13 cellular contexts compared by ENCODE assay signal in genomic region chr18:5107990-5108389, GRCh38.
DNase-seq lines count a peak whose midpoint lies in the region; ATAC-seq and TF ChIP-seq lines count a peak whose summit lies in the region.
"Had no signal": no experiment of that assay in that cellular context is flagged by ENCODE, and none has a peak within 500 bp of the region (broad histone marks: within the 10 kb centered on the region; RNA-seq: fewer than 3 reads in every experiment).

No MANE protein-coding gene starts in this region.

- no peak for DNase-seq in DND-41
- DNase-seq in MM.1S = peak; percentile 7
- no peak for DNase-seq in WTC11 (ENCODE audit: low spot score)
- DNase-seq in OCI-LY7 (ENCODE audit: low spot score) = no peak
- DNase-seq in uterus = no peak
- no peak for DNase-seq in T-cell
- DNase-seq: CD8-positive, alpha-beta T cell; DMS 273 treated with DMSO at 0.1 percent for 48 hours; HFFc6; NCI-H1417; NCI-H1930; NCI-H510A treated with DMSO at 0.1 percent for 48 hours had no signal

- no peaks in the 10 kb centered on the region for H3K9me3 ChIP-seq in DND-41 (ENCODE audit: insufficient read depth, low read length, severe bottlenecking)
- no peaks in the 10 kb centered on the region for H3K9me3 ChIP-seq in MM.1S (replicated peaks; ENCODE audit: insufficient read depth, low read length)
- no peaks in the 10 kb centered on the region for H3K9me3 ChIP-seq in liver (ENCODE audit: control insufficient read depth in 4 of 4, low read length in 3 of 4)
- no peaks in the 10 kb centered on the region for H3K9me3 ChIP-seq in OCI-LY7 (ENCODE audit: low read length)
- H3K9me3 ChIP-seq in uterus = no peaks in the 10 kb centered on the region

- ATAC-seq in DND-41 (ENCODE audit: insufficient read depth, low read depth) (peak; percentile 33; the same call in 1 of the 3 replicates), WTC11 (0 out of 2 replicates have a peak, but pooled peaks have one; percentile 35), T-cell (replicated peaks in 1 of 4) (no peak)
- ATAC-seq: CD8-positive, alpha-beta T cell had no signal

- H3K79me2 ChIP-seq in DND-41 (ENCODE audit: insufficient read depth, low read length) = no peaks in the 10 kb centered on the region
- no peaks in the 10 kb centered on the region for H3K79me2 ChIP-seq in MM.1S (ENCODE audit: low read length)
- no peaks in the 10 kb centered on the region for H3K79me2 ChIP-seq in OCI-LY7 (ENCODE audit: insufficient read depth, low read depth, low read length)

- H3K27me3 ChIP-seq in DND-41 (ENCODE audit: insufficient read depth, low read length, poor library complexity) (peaks cover 5% of the 10 kb centered on the region), MM.1S (replicated peaks; ENCODE audit: insufficient read depth, low read length) (no peaks in the 10 kb centered on the region), liver (ENCODE audit: control insufficient read depth in 4 of 4, insufficient read depth in 4 of 4, low read length in 3 of 4) (peaks cover 0 to 4% (median 0%) of the 10 kb centered on the region in 4 donors), uterus (no peaks in the 10 kb centered on the region)

- H3K9me2 ChIP-seq in MM.1S (replicated peaks; ENCODE audit: insufficient read depth, low read length) = no peaks in the 10 kb centered on the region
- no peaks in the 10 kb centered on the region for H3K9me2 ChIP-seq in OCI-LY7 (ENCODE audit: insufficient read depth, low read length)

- BruUV-seq in OCI-LY7 (replicated peaks; lab: Mats Ljungman, UMichigan) = no TSS peak

- H3K4me1 ChIP-seq in DND-41 (ENCODE audit: insufficient read depth, low read length) = no peaks in the 10 kb centered on the region
- no peaks in the 10 kb centered on the region for H3K4me1 ChIP-seq in MM.1S (ENCODE audit: low read length)
- H3K4me1 ChIP-seq in liver (ENCODE audit: control insufficient read depth in 4 of 4, insufficient read depth in 4 of 4, low read length in 3 of 4) = no peaks in the 10 kb centered on the region
- no peaks in the 10 kb centered on the region for H3K4me1 ChIP-seq in OCI-LY7 (ENCODE audit: insufficient read depth, low read length, poor library complexity, severe bottlenecking)
- no peaks in the 10 kb centered on the region for H3K4me1 ChIP-seq in uterus

- POLR2A ChIA-PET in WTC11 (lab: Charles Lee) (no interaction called here), OCI-LY7 (lab: Charles Lee) (no interaction called here), T-cell (lab: Charles Lee) (no interaction called here)

- 15% methylated on average over 2 of the region's 2 CpGs for WGBS in liver

- CTCF ChIA-PET in WTC11 (lab: Charles Lee) = no interaction called here
- CTCF ChIA-PET in OCI-LY7 (lab: Charles Lee; ENCODE audit: unreplicated experiment) = no interaction called here
- CTCF ChIA-PET in T-cell (lab: Charles Lee) = no interaction called here

- H3K27ac Mint-ChIP-seq in WTC11 (no peak overlapping the region), T-cell (no peak overlapping the region)
- H3K27ac Mint-ChIP-seq: CD8-positive, alpha-beta T cell; HFFc6 had no signal

- TF ChIP-seq CTCF in DND-41 (IDR thresholded peaks at IDR 0.05; ENCODE audit: borderline replicate concordance, extremely low read depth, low read length, poor library complexity, severe bottlenecking) (no peak), MM.1S (IDR thresholded peaks at IDR 0.05; ENCODE audit: low read length) (no peak), WTC11 (IDR thresholded peaks at IDR 0.05) (no peak), liver (IDR thresholded peaks at IDR 0.05; ENCODE audit: low read depth, low read length, missing input control) (no peak), OCI-LY7 (conservative IDR thresholded peaks at IDR 0.05; ENCODE audit: low read length) (no peak), uterus (IDR thresholded peaks at IDR 0.05) (no peak)

- H3K36me3 Mint-ChIP-seq in WTC11 = no peaks in the 10 kb centered on the region; the same call in 1 of the 2 replicates
- no peaks in the 10 kb centered on the region for H3K36me3 Mint-ChIP-seq in T-cell
- H3K36me3 Mint-ChIP-seq: CD8-positive, alpha-beta T cell had no signal

- H3K4me2 ChIP-seq in DND-41 (ENCODE audit: insufficient read depth, low read length) (no peak overlapping the region), MM.1S (ENCODE audit: low read depth, low read length) (no peak overlapping the region), OCI-LY7 (ENCODE audit: low read length) (no peak overlapping the region)

- H3K4me3 Mint-ChIP-seq in WTC11 (no peak overlapping the region), T-cell (no peak overlapping the region)
- H3K4me3 Mint-ChIP-seq: CD8-positive, alpha-beta T cell; HFFc6 had no signal

- H3K9ac ChIP-seq in DND-41 (ENCODE audit: low read depth, low read length) (no peak overlapping the region), MM.1S (ENCODE audit: low read length) (no peak overlapping the region), liver (ENCODE audit: low read depth in 1 of 2, low read length in 2 of 2) (no peak overlapping the region)

- no peak overlapping the region for H3K4me3 ChIP-seq in DND-41 (ENCODE audit: low read depth in 1 of 2, low read length in 2 of 2)
- no peak overlapping the region for H3K4me3 ChIP-seq in MM.1S (ENCODE audit: low read length)
- H3K4me3 ChIP-seq in liver (ENCODE audit: low read depth in 1 of 3, low read length in 3 of 3) = no peak overlapping the region
- H3K4me3 ChIP-seq in OCI-LY7 (ENCODE audit: low read depth, low read length, poor library complexity, severe bottlenecking) = no peak overlapping the region
- no peak overlapping the region for H3K4me3 ChIP-seq in uterus

- no peaks in the 10 kb centered on the region for H4K20me1 ChIP-seq in DND-41 (ENCODE audit: insufficient read depth, low read length)
- H4K20me1 ChIP-seq in MM.1S (ENCODE audit: insufficient read depth, low read length) = no peaks in the 10 kb centered on the region
- no peaks in the 10 kb centered on the region for H4K20me1 ChIP-seq in OCI-LY7 (ENCODE audit: insufficient read depth, low read length)

- no peak for TF ChIP-seq RAD21 in liver (IDR thresholded peaks at IDR 0.05)

- no peak overlapping the region for H2AFZ ChIP-seq in DND-41 (ENCODE audit: low read depth, low read length)
- no peak overlapping the region for H2AFZ ChIP-seq in MM.1S (ENCODE audit: low read length)
- no peak overlapping the region for H2AFZ ChIP-seq in OCI-LY7 (ENCODE audit: low read length)

- H3F3A ChIP-seq in MM.1S (ENCODE audit: insufficient read depth, low read length) = no peaks in the 10 kb centered on the region

- intact Hi-C loops in OCI-LY7 (cut with micrococcal nuclease; ENCODE audit: unreplicated experiment) = no loop called here
- intact Hi-C loops in uterus (cut with DNase I; ENCODE audit: low total_unique reads) = no loop called here

- H3K27me3 Mint-ChIP-seq in WTC11 (ENCODE audit: low read depth) (no peaks in the 10 kb centered on the region; the same call in 1 of the 2 replicates), T-cell (no peaks in the 10 kb centered on the region)

- no peak overlapping the region for H3K27ac ChIP-seq in DND-41 (ENCODE audit: low read length)
- no peak overlapping the region for H3K27ac ChIP-seq in MM.1S (ENCODE audit: low read length)
- no peak overlapping the region for H3K27ac ChIP-seq in liver (ENCODE audit: low read depth in 1 of 2, low read length in 2 of 2)
- H3K27ac ChIP-seq in OCI-LY7 (ENCODE audit: low read depth, low read length, poor library complexity, severe bottlenecking) = no peak overlapping the region
- no peak overlapping the region for H3K27ac ChIP-seq in uterus

- peaks cover 18% of the 10 kb centered on the region for H3K4me1 Mint-ChIP-seq in WTC11
- H3K4me1 Mint-ChIP-seq in T-cell = peaks cover 6 to 8% (median 6%) of the 10 kb centered on the region in 3 donors

- no peak for TF ChIP-seq POLR2A in uterus (IDR thresholded peaks at IDR 0.05)

- H3K36me3 ChIP-seq in DND-41 (ENCODE audit: insufficient read depth, low read length) = no peaks in the 10 kb centered on the region
- no peaks in the 10 kb centered on the region for H3K36me3 ChIP-seq in MM.1S (replicated peaks; ENCODE audit: insufficient read depth, low read length)
- H3K36me3 ChIP-seq in liver (ENCODE audit: control insufficient read depth in 4 of 4, insufficient read depth in 3 of 4, low read depth in 1 of 4, low read length in 3 of 4) = no peaks in the 10 kb centered on the region
- H3K36me3 ChIP-seq in OCI-LY7 (ENCODE audit: insufficient read depth, low read length) = no peaks in the 10 kb centered on the region
- H3K36me3 ChIP-seq in uterus = no peaks in the 10 kb centered on the region

- H3K9me3 Mint-ChIP-seq in WTC11 = peaks cover 7% of the 10 kb centered on the region
- H3K9me3 Mint-ChIP-seq in T-cell = peaks cover 0 to 2% (median 0%) of the 10 kb centered on the region in 3 donors
- H3K9me3 Mint-ChIP-seq: CD8-positive, alpha-beta T cell had no signal

TF ChIP-seq in WTC11, 78 proteins besides CTCF, POLR2A, EP300 and RAD21 (continues in another document):
- no peak for TF ChIP-seq E2F5 (CRISPR knock-in tag; IDR thresholded peaks at IDR 0.05)
- TF ChIP-seq HMGA2 (CRISPR knock-in tag; IDR thresholded peaks at IDR 0.05) = no peak

TF ChIP-seq in liver, 16 proteins besides CTCF, POLR2A, EP300 and RAD21:
- TF ChIP-seq REST (IDR thresholded peaks at IDR 0.05) (peak; percentile 87), HNF4A (conservative IDR thresholded peaks at IDR 0.05) (no peak)

Comparison
In these comparisons a context has a peak if more than half of its experiments do, and no peak if none do; other contexts are left out.
1. ATAC-seq: peak in DND-41 (single experiment) and WTC11 (single experiment); none in T-cell (0 of 4).